ENCODE assay signal across 13 cellular contexts in genomic region chr1:11792106-11792505, GRCh38. TPM values are rescaled to one million over a fixed set of nuclear protein-coding genes. Genes with fewer than 3 reads are reported as not detected.
DNase-seq lines count a peak whose midpoint lies in the region; ATAC-seq and TF ChIP-seq lines count a peak whose summit lies in the region.
"Had no signal": no experiment of that assay in that cellular context is flagged by ENCODE, and none has a peak within 500 bp of the region (broad histone marks: within the 10 kb centered on the region; RNA-seq: fewer than 3 reads in every experiment).

No MANE protein-coding gene starts in this region.

- H3K27me3 Mint-ChIP-seq in IgD-negative memory B cell = no peaks in the 10 kb centered on the region
- H3K27me3 Mint-ChIP-seq in central memory CD8-positive, alpha-beta T cell = no peaks in the 10 kb centered on the region
- no peaks in the 10 kb centered on the region for H3K27me3 Mint-ChIP-seq in stimulated activated naive B cell treated with anti-CD40 and anti-IgM and Interleukin-4, amounts not matched to agents 10 μg/mL and 1 μg/mL and 100 μg/mL, for 72 hours

- no peaks in the 10 kb centered on the region for H3K9me3 Mint-ChIP-seq in IgD-negative memory B cell
- H3K9me3 Mint-ChIP-seq in central memory CD8-positive, alpha-beta T cell = no peaks in the 10 kb centered on the region
- H3K9me3 Mint-ChIP-seq in stimulated activated naive B cell treated with anti-CD40 and anti-IgM and Interleukin-4, amounts not matched to agents 10 μg/mL and 1 μg/mL and 100 μg/mL, for 72 hours = no peaks in the 10 kb centered on the region

- ATAC-seq in central memory CD8-positive, alpha-beta T cell (replicated peaks; ENCODE audit: extremely low read depth, poor library complexity, severe bottlenecking) = no peak
- ATAC-seq in left lung = peak; percentile 15
- ATAC-seq in stimulated activated naive B cell treated with anti-CD40 and anti-IgM and Interleukin-4, amounts not matched to agents 10 μg/mL and 1 μg/mL and 100 μg/mL, for 72 hours (replicated peaks) = no peak
- ATAC-seq in GM21717 (IDR thresholded peaks at IDR 0.05; ENCODE audit: unreplicated experiment) = no peak
- ATAC-seq in HG03039 (IDR thresholded peaks at IDR 0.05; ENCODE audit: unreplicated experiment) = no peak
- ATAC-seq in esophagus mucosa = no peak

- peak overlapping the region in 1 of 4 donors; percentile 25 for H3K4me3 Mint-ChIP-seq in IgD-negative memory B cell
- no peak overlapping the region for H3K4me3 Mint-ChIP-seq in central memory CD8-positive, alpha-beta T cell
- H3K4me3 Mint-ChIP-seq in stimulated activated naive B cell treated with anti-CD40 and anti-IgM and Interleukin-4, amounts not matched to agents 10 μg/mL and 1 μg/mL and 100 μg/mL, for 72 hours = peak overlapping the region; percentile 5 to 39

- peak overlapping the region in 2 of 3 donors; percentile 23 to 92 for H3K27ac Mint-ChIP-seq in IgD-negative memory B cell
- H3K27ac Mint-ChIP-seq in central memory CD8-positive, alpha-beta T cell (ENCODE audit: low read depth) = peak overlapping the region; percentile 83
- peak overlapping the region; percentile 93 for H3K27ac Mint-ChIP-seq in stimulated activated naive B cell treated with anti-CD40 and anti-IgM and Interleukin-4, amounts not matched to agents 10 μg/mL and 1 μg/mL and 100 μg/mL, for 72 hours

- H3K4me1 Mint-ChIP-seq in IgD-negative memory B cell = peaks cover 0 to 9% (median 6%) of the 10 kb centered on the region in 3 donors
- H3K4me1 Mint-ChIP-seq in central memory CD8-positive, alpha-beta T cell = peaks cover 10% of the 10 kb centered on the region
- H3K4me1 Mint-ChIP-seq in stimulated activated naive B cell treated with anti-CD40 and anti-IgM and Interleukin-4, amounts not matched to agents 10 μg/mL and 1 μg/mL and 100 μg/mL, for 72 hours = peaks cover 27 to 41% of the 10 kb centered on the region in 2 donors

- no peaks in the 10 kb centered on the region for H3K9me3 ChIP-seq in left lung

- no peak overlapping the region for H3K4me3 ChIP-seq in left lung

- H3K36me3 Mint-ChIP-seq in IgD-negative memory B cell = peaks cover 9% of the 10 kb centered on the region
- H3K36me3 Mint-ChIP-seq in central memory CD8-positive, alpha-beta T cell (ENCODE audit: insufficient read depth) = peaks cover 9% of the 10 kb centered on the region
- H3K36me3 Mint-ChIP-seq in stimulated activated naive B cell treated with anti-CD40 and anti-IgM and Interleukin-4, amounts not matched to agents 10 μg/mL and 1 μg/mL and 100 μg/mL, for 72 hours = peaks cover 50 to 55% of the 10 kb centered on the region in 2 donors

- TF ChIP-seq CTCF in left lung (IDR thresholded peaks at IDR 0.05) = no peak

- H3K27me3 ChIP-seq in left lung = no peaks in the 10 kb centered on the region

- DNase-seq in central memory CD8-positive, alpha-beta T cell (ENCODE audit: low spot score in 2 of 2) = no peak
- DNase-seq in left lung = peak; percentile 36 to 64
- no peak for DNase-seq in stimulated activated naive B cell treated with anti-CD40 and anti-IgM and Interleukin-4, amounts not matched to agents 10 μg/mL and 1 μg/mL and 100 μg/mL, for 72 hours
- DNase-seq in foreskin melanocyte = no peak
- DNase-seq: NCI-H82 had no signal

- H3K27ac ChIP-seq in left lung = peak overlapping the region; percentile 89 to 94
- H3K27ac ChIP-seq: C4-2B had no signal

- peaks cover 0 to 81% of the 10 kb centered on the region in 2 donors for H3K36me3 ChIP-seq in left lung

- H3K4me1 ChIP-seq in left lung = peaks cover 47 to 70% of the 10 kb centered on the region in 2 donors

- intact Hi-C loops in left lung (cut with DNase I) = no loop called here

RNA-seq across cellular contexts. Expression of gene MTHFR, which starts 13.7 kb away (rescaled TPM):
- 14.3 TPM for polyA plus RNA-seq in IgD-negative memory B cell
- total RNA-seq in left lung (10 to 100 TPM; 34.2 to 44.5 TPM), esophagus mucosa (21.3 TPM)

RNA-seq across cellular contexts. Expression of gene CLCN6, which starts 13.9 kb away (rescaled TPM):
- polyA plus RNA-seq in IgD-negative memory B cell = 11.7 TPM
- 10 to 100 TPM; 17.7 to 43.4 TPM for total RNA-seq in left lung
- 6.9 TPM for total RNA-seq in esophagus mucosa

RNA-seq across cellular contexts. Expression of gene C1orf167, which starts 30.1 kb away (rescaled TPM):
- not detected for polyA plus RNA-seq in IgD-negative memory B cell
- 10 to 100 TPM in 1 of 2 donors, 1 to 10 TPM in 1; 5.7 to 14.4 TPM for total RNA-seq in left lung
- total RNA-seq in esophagus mucosa = 0.84 TPM
- total RNA-seq: bronchial epithelial cell, glomerular endothelial cell, mononuclear cell had no signal

RNA-seq across cellular contexts. Expression of gene NPPA, which starts 55.5 kb away (rescaled TPM):
- polyA plus RNA-seq in IgD-negative memory B cell = not detected
- total RNA-seq in left lung (1 to 10 TPM; 1.6 to 2.7 TPM), esophagus mucosa (not detected)
- total RNA-seq: bronchial epithelial cell, glomerular endothelial cell, mononuclear cell had no signal

RNA-seq across cellular contexts. Expression of gene AGTRAP, which starts 56.2 kb away (rescaled TPM):
- polyA plus RNA-seq in IgD-negative memory B cell = 52.6 TPM
- total RNA-seq in left lung = 10 to 100 TPM; 49.0 to 95.8 TPM
- 50.4 TPM for total RNA-seq in esophagus mucosa

Comparison
In these comparisons a context has a peak if more than half of its experiments do, and no peak if none do; other contexts are left out.
1. DNase-seq: peak in left lung (2 of 2); none in central memory CD8-positive, alpha-beta T cell (0 of 2), stimulated activated naive B cell treated with anti-CD40 and anti-IgM and Interleukin-4, amounts not matched to agents 10 μg/mL and 1 μg/mL and 100 μg/mL, for 72 hours (single experiment) and foreskin melanocyte (single experiment).
2. Peak in every context shown above with its lines, with median percentiles within 50 percentile points of each other: H3K27ac Mint-ChIP-seq.